ENCODE assay signal across 18 cellular contexts in genomic region chr12:18882690-18883089, GRCh38.
DNase-seq lines count a peak whose midpoint lies in the region; ATAC-seq and TF ChIP-seq lines count a peak whose summit lies in the region.
"Had no signal": no experiment of that assay in that cellular context is flagged by ENCODE, and none has a peak within 500 bp of the region (broad histone marks: within the 10 kb centered on the region; RNA-seq: fewer than 3 reads in every experiment).

No MANE protein-coding gene starts in this region.

- CTCF ChIA-PET in Caco-2 (lab: Charles Lee) (interaction anchor here (1.1 kb wide), 1 partner anchor 303 kb away, joined by 3 read pairs; no protein-coding TSS in a partner anchor), PC-3 (lab: Charles Lee) (no interaction called here)

- TF ChIP-seq CTCF in Caco-2 (IDR thresholded peaks at IDR 0.05; ENCODE audit: insufficient read depth in 1 of 2, low read depth in 1 of 2, low read length in 1 of 2, severe bottlenecking in 1 of 2, unreplicated experiment in 1 of 2) (peak; percentile 33 to 50), PC-3 (conservative IDR thresholded peaks at IDR 0.05; ENCODE audit: low read depth, low read length) (peak; percentile 42)

- H2AFZ ChIP-seq in PC-3 (ENCODE audit: low read length) = no peak overlapping the region
- H2AFZ ChIP-seq: PC-9 had no signal

- no peaks in the 10 kb centered on the region for H3K4me1 Mint-ChIP-seq in Caco-2 (ENCODE audit: low read depth, unreplicated experiment)

- H3K27ac ChIP-seq in PC-3 (ENCODE audit: low read length) = no peak overlapping the region
- H3K27ac ChIP-seq: PC-9 had no signal

- no peaks in the 10 kb centered on the region for H3K9me3 Mint-ChIP-seq in Caco-2 (ENCODE audit: unreplicated experiment)

- no TSS peak for BruUV-seq in Caco-2 (replicated peaks; lab: Mats Ljungman, UMichigan)
- no TSS peak for BruUV-seq in PC-3 (replicated peaks; lab: Mats Ljungman, UMichigan)

- no peaks in the 10 kb centered on the region for H3K36me3 Mint-ChIP-seq in Caco-2 (ENCODE audit: insufficient read depth, unreplicated experiment)
- H3K36me3 Mint-ChIP-seq: CD14-positive monocyte had no signal

- H3K27ac Mint-ChIP-seq in Caco-2 (ENCODE audit: unreplicated experiment) = no peak overlapping the region
- H3K27ac Mint-ChIP-seq: CD14-positive monocyte had no signal

- no peak overlapping the region for H3K4me2 ChIP-seq in PC-3 (ENCODE audit: low read length)
- H3K4me2 ChIP-seq: PC-9 had no signal

- H3F3A ChIP-seq in PC-3 (ENCODE audit: low read length, unreplicated experiment) = no peaks in the 10 kb centered on the region

- ATAC-seq in PC-3 (no peak), left lobe of liver (peak; percentile 73), GM18498 (IDR thresholded peaks at IDR 0.05; ENCODE audit: unreplicated experiment) (no peak), left colon (no peak), GM18858 (IDR thresholded peaks at IDR 0.05; ENCODE audit: unreplicated experiment) (no peak)

- DNase-seq in NCI-H524 (lab: John Stamatoyannopoulos, UW) (peak; percentile 12 to 39), NCI-H524 treated with DMSO at 0.1 percent for 48 hours (lab: John Stamatoyannopoulos, UW) (no peak), Caco-2 (peak in 1 of 2 experiments; percentile 41), PC-3 (peak; percentile 17), left lobe of liver (ENCODE audit: low spot score) (no peak), left colon (no peak)
- DNase-seq: DMS79 treated with DMSO at 0.1 percent for 48 hours, GDM1, KG1, MG63, NCI-H1105 treated with DMSO at 0.1 percent for 48 hours, NCI-H187, NCI-H2171, NCI-H446 treated with DMSO at 0.1 percent for 48 hours, PC-9 had no signal

- POLR2A ChIA-PET in Caco-2 (lab: Charles Lee) = no interaction called here
- POLR2A ChIA-PET in PC-3 (lab: Charles Lee; ENCODE audit: unreplicated experiment) = no interaction called here

- H3K9me2 ChIP-seq in PC-3 (replicated peaks; ENCODE audit: low read length) = no peaks in the 10 kb centered on the region

- no peak overlapping the region for H3K4me3 ChIP-seq in Caco-2 (ENCODE audit: low read depth, low read length)
- no peak overlapping the region for H3K4me3 ChIP-seq in PC-3 (ENCODE audit: low read length)
- H3K4me3 ChIP-seq: MG63, PC-9 had no signal

- no peak overlapping the region for H3K9ac ChIP-seq in PC-3 (ENCODE audit: low read length)

- no peaks in the 10 kb centered on the region for H4K20me1 ChIP-seq in PC-3 (ENCODE audit: low read length)

- H3K27me3 Mint-ChIP-seq in Caco-2 (ENCODE audit: insufficient read depth, unreplicated experiment) = no peaks in the 10 kb centered on the region

- no peak overlapping the region for H3K4me3 Mint-ChIP-seq in Caco-2 (ENCODE audit: unreplicated experiment)
- H3K4me3 Mint-ChIP-seq: CD14-positive monocyte had no signal

- H3K9me3 ChIP-seq in Caco-2 (peaks cover under 1% of the 10 kb centered on the region; the same call in 1 of the 2 replicates), PC-3 (ENCODE audit: low read length) (no peaks in the 10 kb centered on the region)
- H3K9me3 ChIP-seq: MG63 had no signal

- H3K4me1 ChIP-seq in Caco-2 (no peaks in the 10 kb centered on the region), PC-3 (ENCODE audit: insufficient read depth, low read length) (no peaks in the 10 kb centered on the region)

- no peaks in the 10 kb centered on the region for H3K36me3 ChIP-seq in Caco-2 (ENCODE audit: control insufficient read depth, insufficient read depth, low read length)
- no peaks in the 10 kb centered on the region for H3K36me3 ChIP-seq in PC-3 (ENCODE audit: low read depth, low read length)
- H3K36me3 ChIP-seq: MG63 had no signal

- intact Hi-C loops in Caco-2 (cut with micrococcal nuclease; ENCODE audit: unreplicated experiment) (loop anchor here (1.0 kb wide), 2 partner anchors 248 to 304 kb away; no protein-coding TSS in a partner anchor), PC-3 (cut with micrococcal nuclease) (no loop called here), left colon (cut with DNase I, micrococcal nuclease) (no loop called here)

- H3K27me3 ChIP-seq in Caco-2 (replicated peaks; ENCODE audit: control insufficient read depth, insufficient read depth, low read length) (no peaks in the 10 kb centered on the region), PC-3 (ENCODE audit: low read length) (no peaks in the 10 kb centered on the region)
- H3K27me3 ChIP-seq: MG63 had no signal

- no peaks in the 10 kb centered on the region for H3K79me2 ChIP-seq in PC-3 (ENCODE audit: low read length)

Comparison
In these comparisons a context has a peak if more than half of its experiments do, and no peak if none do; other contexts are left out.
1. DNase-seq: peak in NCI-H524 (2 of 2) and PC-3 (single experiment); none in NCI-H524 treated with DMSO at 0.1 percent for 48 hours (single experiment), left lobe of liver (single experiment) and left colon (0 of 2).